24 cellular contexts compared by ENCODE assay signal in the genomic region with DNA sequence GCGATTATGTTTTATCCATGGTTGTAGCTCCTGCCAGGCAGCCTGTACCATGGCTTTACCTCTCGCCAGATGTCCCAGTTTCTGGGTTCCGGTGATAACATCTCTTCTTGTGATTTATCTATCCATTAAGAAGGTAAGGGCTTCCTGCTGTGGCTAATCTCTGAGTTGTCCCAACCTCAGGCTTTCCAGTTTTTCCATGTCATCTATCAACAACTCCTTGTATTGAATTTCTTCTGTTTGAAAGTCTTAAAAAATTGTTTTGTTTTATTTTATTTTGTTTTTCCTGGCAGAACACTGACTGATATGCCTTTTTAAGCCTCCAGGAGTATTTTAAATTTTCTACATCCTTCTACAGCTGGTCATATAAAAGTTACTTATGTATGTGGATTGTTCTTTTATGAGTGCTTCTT.
DNase-seq lines count a peak whose midpoint lies in the region; ATAC-seq and TF ChIP-seq lines count a peak whose summit lies in the region.
"Had no signal": no experiment of that assay in that cellular context is flagged by ENCODE, and none has a peak within 500 bp of the region (broad histone marks: within the 10 kb centered on the region; RNA-seq: fewer than 3 reads in every experiment).

No MANE protein-coding gene starts in this region.

- no peak for TF ChIP-seq CTCF in BE2C (IDR thresholded peaks at IDR 0.05; ENCODE audit: low read depth, low read length)

- H3K4me3 ChIP-seq in BE2C (ENCODE audit: low read depth, low read length) (no peak overlapping the region), mesendoderm (ENCODE audit: low read length) (no peak overlapping the region)
- H3K4me3 ChIP-seq: K562 had no signal

- DNase-seq in BE2C (peak; percentile 61), NCI-H2171 (lab: John Stamatoyannopoulos, UW) (peak; percentile 14), SK-N-DZ (ENCODE audit: low spot score) (peak; percentile 93), mesendoderm (peak; percentile 77), NCI-H345 (lab: John Stamatoyannopoulos, UW) (no peak)
- no peak for DNase-seq in stimulated activated CD4-positive, alpha-beta T cell treated with anti-CD3 and anti-CD28 coated beads, Interleukin-4, amount 100 ng/mL, for 1 hour
- DNase-seq: 8988T; C1 segment of cervical spinal cord; CD8-positive, alpha-beta memory T cell; DMS79; HFFc6; MM.1S; NCI-H1092; NCI-H1436; NCI-H2029; NCI-H446; SIG-M5; T-helper 1 cell had no signal

- H3K36me3 ChIP-seq in BE2C, result no peaks in the 10 kb centered on the region
- no peaks in the 10 kb centered on the region for H3K36me3 ChIP-seq in mesendoderm (ENCODE audit: control insufficient read depth, insufficient read depth, low read length)

- no peak overlapping the region for H3K18ac ChIP-seq in mesendoderm (ENCODE audit: low read length)

- H3K79me1 ChIP-seq in mesendoderm (ENCODE audit: low read length), result no peaks in the 10 kb centered on the region

- WGBS in mesendoderm (ENCODE audit: extremely low coverage, insufficient coverage, low lambda C conversion rate), result no CpG with 5 or more reads among the region's 3 CpGs

- H2BK120ac ChIP-seq in mesendoderm (ENCODE audit: low read depth, low read length), result no peak overlapping the region

- H2AK5ac ChIP-seq in mesendoderm (ENCODE audit: low read length), result no peak overlapping the region

- H3K9me3 ChIP-seq in BE2C, result no peaks in the 10 kb centered on the region

- H3K4ac ChIP-seq in mesendoderm (ENCODE audit: low read depth, low read length), result no peak overlapping the region

- ATAC-seq in HG03097 (IDR thresholded peaks at IDR 0.05; ENCODE audit: low FRiP score, unreplicated experiment), result no peak
- no peak for ATAC-seq in GM18502 (IDR thresholded peaks at IDR 0.05; ENCODE audit: poor library complexity, unreplicated experiment)
- ATAC-seq: HepG2, K562, Panc1 had no signal

- H4K5ac ChIP-seq in mesendoderm (ENCODE audit: low read length), result no peak overlapping the region

- no peak overlapping the region for H2BK5ac ChIP-seq in mesendoderm (ENCODE audit: low read length)

- no peaks in the 10 kb centered on the region for H3K79me2 ChIP-seq in mesendoderm (ENCODE audit: control insufficient read depth, insufficient read depth, low read length)

- no peak overlapping the region for H3K56ac ChIP-seq in mesendoderm (ENCODE audit: low read length)

- no peak overlapping the region for H3K27ac ChIP-seq in mesendoderm (ENCODE audit: low read depth, low read length)
- H3K27ac ChIP-seq: HL-60 had no signal

- H3K4me1 ChIP-seq in BE2C (peaks cover 7% of the 10 kb centered on the region), mesendoderm (ENCODE audit: control insufficient read depth, low read depth, low read length) (no peaks in the 10 kb centered on the region)

- no peak overlapping the region for H2BK15ac ChIP-seq in mesendoderm (replicated peaks; ENCODE audit: low read depth)

- H3K4me2 ChIP-seq in mesendoderm (ENCODE audit: low read length), result no peak overlapping the region

- no peaks in the 10 kb centered on the region for H3K27me3 ChIP-seq in BE2C
- H3K27me3 ChIP-seq in mesendoderm (ENCODE audit: insufficient read depth, low read length, poor library complexity), result no peaks in the 10 kb centered on the region

- no peak overlapping the region for H3K23ac ChIP-seq in mesendoderm (ENCODE audit: low read length)

- no peak overlapping the region for H3K9ac ChIP-seq in mesendoderm (ENCODE audit: low read length)

- H4K8ac ChIP-seq in mesendoderm (ENCODE audit: low read depth, low read length), result no peak overlapping the region

Comparison
In these comparisons a context has a peak if more than half of its experiments do, and no peak if none do; other contexts are left out.
1. DNase-seq: peak in BE2C (single experiment), NCI-H2171 (single experiment), SK-N-DZ (single experiment) and mesendoderm (single experiment); none in NCI-H345 (single experiment) and stimulated activated CD4-positive, alpha-beta T cell treated with anti-CD3 and anti-CD28 coated beads, Interleukin-4, amount 100 ng/mL, for 1 hour (single experiment).